11 cellular contexts compared by ENCODE assay signal in the genomic region with DNA sequence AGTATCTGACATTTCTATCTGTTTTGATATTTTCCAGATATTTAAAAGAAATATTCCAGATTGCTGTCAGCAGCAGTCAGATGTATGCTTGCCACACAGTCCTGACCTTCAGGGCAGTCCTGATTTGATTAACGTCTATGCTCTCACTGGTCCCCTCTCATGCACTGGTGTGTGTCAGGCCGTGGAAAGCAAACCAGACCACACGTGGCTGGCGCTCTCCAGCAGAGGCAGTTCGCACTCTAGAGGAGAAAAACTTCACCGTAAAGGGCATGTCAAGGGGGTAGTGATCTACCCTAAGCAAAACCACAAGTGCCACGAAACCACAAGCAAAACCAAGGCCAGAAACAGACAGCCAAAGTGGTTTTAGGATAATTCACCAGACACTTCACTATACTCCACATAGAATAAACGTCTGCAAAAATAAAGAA. TPM values are rescaled to one million over a fixed set of nuclear protein-coding genes. Genes with fewer than 3 reads are reported as not detected.
DNase-seq lines count a peak whose midpoint lies in the region; ATAC-seq and TF ChIP-seq lines count a peak whose summit lies in the region.
"Had no signal": no experiment of that assay in that cellular context is flagged by ENCODE, and none has a peak within 500 bp of the region (broad histone marks: within the 10 kb centered on the region; RNA-seq: fewer than 3 reads in every experiment).

No MANE protein-coding gene starts in this region.

- H3K4me1 ChIP-seq in BLaER1 treated with 17β-estradiol and CSF1 and Interleukin-3, amounts not matched to agents 10 nM and 100 nM: peaks cover 10 to 59% (median 17%) of the 10 kb centered on the region in 10 experiments
- H3K4me1 ChIP-seq in adrenal gland (replicated peaks in 1 of 2) (peaks cover 5 to 7% of the 10 kb centered on the region in 2 donors), gastrocnemius medialis (no peaks in the 10 kb centered on the region)
- H3K4me1 ChIP-seq: HAP-1 had no signal

- H3K9me3 Mint-ChIP-seq in IgD-negative memory B cell: no peaks in the 10 kb centered on the region

- no peak overlapping the region for H3K4me3 ChIP-seq in BLaER1 treated with 17β-estradiol and CSF1 and Interleukin-3, amounts not matched to agents 10 nM and 100 nM
- H3K4me3 ChIP-seq in adrenal gland (no peak overlapping the region), gastrocnemius medialis (no peak overlapping the region)
- H3K4me3 ChIP-seq: HAP-1, PC-9 had no signal

- H3K4me3 Mint-ChIP-seq in IgD-negative memory B cell: peak overlapping the region in 1 of 4 donors; percentile 76

- peaks cover 1% of the 10 kb centered on the region for H3K36me3 Mint-ChIP-seq in IgD-negative memory B cell

- H3K27me3 ChIP-seq in BLaER1 treated with 17β-estradiol and CSF1 and Interleukin-3, amounts not matched to agents 10 nM and 100 nM: no peaks in the 10 kb centered on the region
- H3K27me3 ChIP-seq in adrenal gland (no peaks in the 10 kb centered on the region), gastrocnemius medialis (no peaks in the 10 kb centered on the region)

- in situ Hi-C loops in gastrocnemius medialis (cut with MboI; ENCODE audit: low sequenced_read_pairs in 4 of 4): no loop called here

- intact Hi-C loops in adrenal gland (cut with DNase I) (no loop called here), gastrocnemius medialis (cut with DNase I; ENCODE audit: low total_unique reads) (no loop called here)

- TF ChIP-seq CTCF in adrenal gland (IDR thresholded peaks at IDR 0.05): no peak
- TF ChIP-seq CTCF in gastrocnemius medialis (IDR thresholded peaks at IDR 0.05 in 4 of 5, conservative IDR thresholded peaks at IDR 0.05 in 1 of 5): no peak

- H3K4me1 Mint-ChIP-seq in IgD-negative memory B cell: peaks cover 16 to 19% (median 18%) of the 10 kb centered on the region in 3 donors

- H3K9me3 ChIP-seq in BLaER1 treated with 17β-estradiol and CSF1 and Interleukin-3, amounts not matched to agents 10 nM and 100 nM (replicated peaks in 1 of 11): no peaks in the 10 kb centered on the region
- no peaks in the 10 kb centered on the region for H3K9me3 ChIP-seq in adrenal gland (replicated peaks in 1 of 3)
- H3K9me3 ChIP-seq in gastrocnemius medialis: no peaks in the 10 kb centered on the region
- H3K9me3 ChIP-seq: HAP-1 had no signal

- peaks cover 39 to 96% (median 54%) of the 10 kb centered on the region in 11 experiments; a peak in 21 of 22 replicates for H4K20me1 ChIP-seq in BLaER1 treated with 17β-estradiol and CSF1 and Interleukin-3, amounts not matched to agents 10 nM and 100 nM

- H3K27ac ChIP-seq in BLaER1 treated with 17β-estradiol and CSF1 and Interleukin-3, amounts not matched to agents 10 nM and 100 nM: no peak overlapping the region
- peak overlapping the region in 3 of 5 donors; percentile 2 to 62 (median 56) for H3K27ac ChIP-seq in adrenal gland
- no peak overlapping the region for H3K27ac ChIP-seq in gastrocnemius medialis
- H3K27ac ChIP-seq: PC-9 had no signal

- peaks cover 69 to 93% (median 79%) of the 10 kb centered on the region in 11 experiments for H3K36me3 ChIP-seq in BLaER1 treated with 17β-estradiol and CSF1 and Interleukin-3, amounts not matched to agents 10 nM and 100 nM
- peaks cover 0 to 12% of the 10 kb centered on the region in 2 donors for H3K36me3 ChIP-seq in adrenal gland (replicated peaks in 1 of 2)
- H3K36me3 ChIP-seq in gastrocnemius medialis: no peaks in the 10 kb centered on the region
- H3K36me3 ChIP-seq: HAP-1 had no signal

- no peaks in the 10 kb centered on the region for H3K27me3 Mint-ChIP-seq in IgD-negative memory B cell

- ATAC-seq in GM18868 (IDR thresholded peaks at IDR 0.05; ENCODE audit: unreplicated experiment) (peak; percentile 70), gastrocnemius medialis (no peak)
- ATAC-seq: left lobe of liver had no signal

- 42 to 49% (median 44%) methylated on average over 8 of the region's 8 CpGs for WGBS in adrenal gland, 4 donors

- H3K9ac ChIP-seq in BLaER1 treated with 17β-estradiol and CSF1 and Interleukin-3, amounts not matched to agents 10 nM and 100 nM: no peak overlapping the region

- no peak for TF ChIP-seq POLR2A in adrenal gland (IDR thresholded peaks at IDR 0.05)
- TF ChIP-seq POLR2A in gastrocnemius medialis (IDR thresholded peaks at IDR 0.05): no peak

- DNase-seq in adrenal gland (peak in 6 of 7 donors; percentile 36 to 69 (median 52)), gastrocnemius medialis (no peak), SIG-M5 treated with dmso at 0.1 percent for 504 hours (lab: John Stamatoyannopoulos, UW; ENCODE audit: unreplicated experiment) (no peak), NCI-H1092 (lab: John Stamatoyannopoulos, UW) (no peak), epidermal melanocyte (ENCODE audit: insufficient read length, low spot score) (no peak)
- DNase-seq: PC-9 had no signal

- H3K27ac Mint-ChIP-seq in IgD-negative memory B cell: peak overlapping the region in 2 of 3 donors; percentile 76 to 82

- peak overlapping the region; percentile 34 to 81 (median 55); a peak in 21 of 22 replicates for H3K4me2 ChIP-seq in BLaER1 treated with 17β-estradiol and CSF1 and Interleukin-3, amounts not matched to agents 10 nM and 100 nM
- H3K4me2 ChIP-seq: PC-9 had no signal

RNA-seq across cellular contexts. Expression of a gene that starts 26.5 kb away (rescaled TPM):
- polyA plus RNA-seq in IgD-negative memory B cell: 30.8 TPM
- 10 to 100 TPM; 15.8 to 38.8 (median 26.2) TPM for total RNA-seq in adrenal gland
- 10 to 100 TPM; 22.5 to 49.4 (median 22.6) TPM for polyA plus RNA-seq in adrenal gland
- 10 to 100 TPM in 1 of 4 donors, 1 to 10 TPM in 3; 4.3 to 12.7 (median 4.9) TPM for total RNA-seq in gastrocnemius medialis

Comparison
In these comparisons a context has a peak if more than half of its experiments do, and no peak if none do; other contexts are left out.
1. H3K27ac ChIP-seq: peak in adrenal gland (3 of 5); none in BLaER1 treated with 17β-estradiol and CSF1 and Interleukin-3, amounts not matched to agents 10 nM and 100 nM (0 of 11) and gastrocnemius medialis (0 of 4).
2. DNase-seq: peak in adrenal gland (6 of 7); none in gastrocnemius medialis (0 of 2), SIG-M5 treated with dmso at 0.1 percent for 504 hours (single experiment), NCI-H1092 (single experiment) and epidermal melanocyte (single experiment).